In the genomic region with DNA sequence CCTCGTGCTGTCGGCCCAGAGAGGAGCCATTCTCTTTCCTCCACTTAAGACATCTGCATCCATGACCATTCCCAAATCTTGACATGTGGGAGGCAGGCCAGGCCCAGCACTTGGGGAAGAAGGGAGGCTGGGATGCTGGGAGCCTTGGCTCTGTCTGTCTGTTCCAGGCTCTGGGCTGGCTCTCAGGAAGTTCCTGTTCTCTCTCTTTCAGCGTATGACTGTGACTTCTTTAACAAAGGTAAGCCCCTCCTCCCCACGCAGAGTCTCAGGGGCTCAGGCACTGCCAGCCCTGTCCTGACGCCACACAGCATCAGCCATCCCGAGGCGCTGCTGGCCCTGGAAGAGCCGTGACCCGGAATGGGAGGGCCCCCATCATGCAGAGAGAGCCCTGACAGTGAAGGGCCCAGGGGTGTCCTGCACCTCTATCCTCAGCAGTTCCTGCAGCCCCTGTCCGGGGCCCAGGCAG, we compare ENCODE assay signal across 1 cellular context.
TF ChIP-seq lines count a peak whose summit lies in the region.

No MANE protein-coding gene starts in this region.

TF ChIP-seq in SK-N-SH, 30 proteins besides CTCF, POLR2A, EP300 and RAD21 (continued from another document):
- TF ChIP-seq, protein P1, sequence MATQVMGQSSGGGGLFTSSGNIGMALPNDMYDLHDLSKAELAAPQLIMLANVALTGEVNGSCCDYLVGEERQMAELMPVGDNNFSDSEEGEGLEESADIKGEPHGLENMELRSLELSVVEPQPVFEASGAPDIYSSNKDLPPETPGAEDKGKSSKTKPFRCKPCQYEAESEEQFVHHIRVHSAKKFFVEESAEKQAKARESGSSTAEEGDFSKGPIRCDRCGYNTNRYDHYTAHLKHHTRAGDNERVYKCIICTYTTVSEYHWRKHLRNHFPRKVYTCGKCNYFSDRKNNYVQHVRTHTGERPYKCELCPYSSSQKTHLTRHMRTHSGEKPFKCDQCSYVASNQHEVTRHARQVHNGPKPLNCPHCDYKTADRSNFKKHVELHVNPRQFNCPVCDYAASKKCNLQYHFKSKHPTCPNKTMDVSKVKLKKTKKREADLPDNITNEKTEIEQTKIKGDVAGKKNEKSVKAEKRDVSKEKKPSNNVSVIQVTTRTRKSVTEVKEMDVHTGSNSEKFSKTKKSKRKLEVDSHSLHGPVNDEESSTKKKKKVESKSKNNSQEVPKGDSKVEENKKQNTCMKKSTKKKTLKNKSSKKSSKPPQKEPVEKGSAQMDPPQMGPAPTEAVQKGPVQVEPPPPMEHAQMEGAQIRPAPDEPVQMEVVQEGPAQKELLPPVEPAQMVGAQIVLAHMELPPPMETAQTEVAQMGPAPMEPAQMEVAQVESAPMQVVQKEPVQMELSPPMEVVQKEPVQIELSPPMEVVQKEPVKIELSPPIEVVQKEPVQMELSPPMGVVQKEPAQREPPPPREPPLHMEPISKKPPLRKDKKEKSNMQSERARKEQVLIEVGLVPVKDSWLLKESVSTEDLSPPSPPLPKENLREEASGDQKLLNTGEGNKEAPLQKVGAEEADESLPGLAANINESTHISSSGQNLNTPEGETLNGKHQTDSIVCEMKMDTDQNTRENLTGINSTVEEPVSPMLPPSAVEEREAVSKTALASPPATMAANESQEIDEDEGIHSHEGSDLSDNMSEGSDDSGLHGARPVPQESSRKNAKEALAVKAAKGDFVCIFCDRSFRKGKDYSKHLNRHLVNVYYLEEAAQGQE (IDR thresholded peaks at IDR 0.05; ENCODE audit: low read depth, low read length), result no peak
- TF ChIP-seq TEAD4 (IDR thresholded peaks at IDR 0.05; ENCODE audit: borderline replicate concordance, insufficient read depth) (no peak), FOXJ3 (CRISPR knock-in tag; IDR thresholded peaks at IDR 0.05) (no peak), SIN3A (IDR thresholded peaks at IDR 0.05; ENCODE audit: borderline replicate concordance, low read depth, low read length) (no peak), ZBTB33 (IDR thresholded peaks at IDR 0.05; ENCODE audit: borderline replicate concordance, low read depth) (no peak), RCOR1 (IDR thresholded peaks at IDR 0.05; ENCODE audit: low read length) (no peak), GABPA (IDR thresholded peaks at IDR 0.05; ENCODE audit: low read depth) (no peak)
